Comparison of ENCODE assay signal across 15 cellular contexts in genomic region chr17:9054146-9054545, GRCh38. TPM values are rescaled to one million over a fixed set of nuclear protein-coding genes. Genes with fewer than 3 reads are reported as not detected.
A peak's percentile ranks its signal among the peaks of the same experiment; 100 is the strongest.
DNase-seq lines count a peak whose midpoint lies in the region; FAIRE-seq and TF ChIP-seq lines count a peak whose summit lies in the region.
"Had no signal": no experiment of that assay in that cellular context is flagged by ENCODE, and none has a peak within 500 bp of the region (broad histone marks: within the 10 kb centered on the region; RNA-seq: fewer than 3 reads in every experiment).

No MANE protein-coding gene starts in this region.

- no peak overlapping the region; the same call in 1 of the 2 replicates for H3K9ac ChIP-seq in HUES48 (ENCODE audit: low read depth, low read length)
- H3K9ac ChIP-seq in astrocyte (ENCODE audit: low read length): peak overlapping the region; percentile 13
- H3K9ac ChIP-seq in iPS-15b (ENCODE audit: low read depth, low read length): no peak overlapping the region
- no peak overlapping the region for H3K9ac ChIP-seq in trophoblast cell (ENCODE audit: low read length)
- H3K9ac ChIP-seq: BLaER1 had no signal

- H3K9me3 Mint-ChIP-seq in astrocyte (ENCODE audit: unreplicated experiment): no peaks in the 10 kb centered on the region
- H3K9me3 Mint-ChIP-seq: CD8-positive, alpha-beta memory T cell had no signal

- no peak for FAIRE-seq in astrocyte (lab: Jason Lieb, UNC)
- FAIRE-seq: H54 had no signal

- peak overlapping the region; percentile 75 for H3K4me2 ChIP-seq in astrocyte (ENCODE audit: low read length)
- no peak overlapping the region for H3K4me2 ChIP-seq in trophoblast cell (ENCODE audit: low read length)
- H3K4me2 ChIP-seq: BLaER1 had no signal

- no peak overlapping the region for H2BK5ac ChIP-seq in trophoblast cell (ENCODE audit: low read depth, low read length, poor library complexity)

- H3K79me2 ChIP-seq in astrocyte (ENCODE audit: insufficient read depth, low read length) (no peaks in the 10 kb centered on the region), trophoblast cell (ENCODE audit: control insufficient read depth, insufficient read depth, low read length, poor library complexity) (peaks cover 2% of the 10 kb centered on the region)

- H3K27ac ChIP-seq in HUES48 (ENCODE audit: low read depth, low read length): peak overlapping the region; percentile 71
- no peak overlapping the region for H3K27ac ChIP-seq in astrocyte (ENCODE audit: low read depth, low read length)
- no peak overlapping the region for H3K27ac ChIP-seq in trophoblast cell (ENCODE audit: low read depth, low read length)
- no peak overlapping the region for H3K27ac ChIP-seq in coronary artery
- H3K27ac ChIP-seq: BLaER1 had no signal

- H3K27ac Mint-ChIP-seq in astrocyte (ENCODE audit: unreplicated experiment): peak overlapping the region; percentile 0
- H3K27ac Mint-ChIP-seq: CD8-positive, alpha-beta memory T cell had no signal

- H2BK120ac ChIP-seq in trophoblast cell (ENCODE audit: insufficient read depth, low read length, poor library complexity): no peak overlapping the region

- H3K4me3 ChIP-seq in HUES48 (ENCODE audit: low read depth, low read length) (peak overlapping the region; percentile 48), astrocyte (ENCODE audit: insufficient read depth, low read depth, low read length) (no peak overlapping the region), iPS-15b (ENCODE audit: low read depth, low read length) (peak overlapping the region; percentile 45), trophoblast cell (ENCODE audit: low read depth, low read length) (no peak overlapping the region), coronary artery (no peak overlapping the region)
- H3K4me3 ChIP-seq: BLaER1 had no signal

- no peak overlapping the region for H4K12ac ChIP-seq in trophoblast cell (ENCODE audit: low read depth, low read length)

- peaks cover 3% of the 10 kb centered on the region for H3K36me3 Mint-ChIP-seq in astrocyte (ENCODE audit: low read depth, unreplicated experiment)
- H3K36me3 Mint-ChIP-seq: CD8-positive, alpha-beta memory T cell had no signal

- TF ChIP-seq CTCF in astrocyte (IDR thresholded peaks at IDR 0.05; ENCODE audit: insufficient read depth, low read depth, low read length) (no peak), coronary artery (IDR thresholded peaks at IDR 0.05) (no peak)

- H3K36me3 ChIP-seq in HUES48 (ENCODE audit: control insufficient read depth, insufficient read depth, low read length) (no peaks in the 10 kb centered on the region), astrocyte (ENCODE audit: insufficient read depth, low read length) (no peaks in the 10 kb centered on the region), iPS-15b (ENCODE audit: control insufficient read depth, insufficient read depth, low read length) (no peaks in the 10 kb centered on the region), trophoblast cell (ENCODE audit: control insufficient read depth in 1 of 2, insufficient read depth in 2 of 2, low read length in 2 of 2) (no peaks in the 10 kb centered on the region)
- H3K36me3 ChIP-seq: BLaER1 had no signal

- peak overlapping the region; percentile 35 for H2AFZ ChIP-seq in astrocyte (ENCODE audit: low read depth, low read length)
- H2AFZ ChIP-seq in trophoblast cell (ENCODE audit: insufficient read depth, low read length, poor library complexity): no peak overlapping the region

- H3K18ac ChIP-seq in trophoblast cell (ENCODE audit: low read length): no peak overlapping the region

- H3K27me3 ChIP-seq in HUES48 (ENCODE audit: control insufficient read depth, insufficient read depth, low read length): peaks cover 45% of the 10 kb centered on the region
- H3K27me3 ChIP-seq in astrocyte (ENCODE audit: insufficient read depth, low read length): peaks cover 2% of the 10 kb centered on the region
- peaks cover 37% of the 10 kb centered on the region for H3K27me3 ChIP-seq in iPS-15b (ENCODE audit: control insufficient read depth, insufficient read depth, low read length)
- H3K27me3 ChIP-seq in trophoblast cell (ENCODE audit: insufficient read depth, low read length): no peaks in the 10 kb centered on the region
- H3K27me3 ChIP-seq: BLaER1 had no signal

- H3K4me1 Mint-ChIP-seq in astrocyte (ENCODE audit: low read depth, unreplicated experiment): peaks cover 10% of the 10 kb centered on the region
- H3K4me1 Mint-ChIP-seq: CD8-positive, alpha-beta memory T cell had no signal

- H3K9me3 ChIP-seq in HUES48 (ENCODE audit: control insufficient read depth, insufficient read depth, low read length): no peaks in the 10 kb centered on the region
- peaks cover 5% of the 10 kb centered on the region for H3K9me3 ChIP-seq in astrocyte (ENCODE audit: insufficient read depth, low read depth, low read length)
- no peaks in the 10 kb centered on the region for H3K9me3 ChIP-seq in iPS-15b (ENCODE audit: control insufficient read depth, insufficient read depth, low read length)
- H3K9me3 ChIP-seq in trophoblast cell (ENCODE audit: insufficient read depth, low read depth, low read length): no peaks in the 10 kb centered on the region

- peaks cover 12% of the 10 kb centered on the region for H3K79me1 ChIP-seq in trophoblast cell (ENCODE audit: low read length)

- WGBS in trophoblast cell (ENCODE audit: extremely low coverage, insufficient coverage, insufficient read length): no CpG with 5 or more reads among the region's 11 CpGs

- H3K4me3 Mint-ChIP-seq in astrocyte (ENCODE audit: unreplicated experiment): peak overlapping the region; percentile 0
- H3K4me3 Mint-ChIP-seq: CD8-positive, alpha-beta memory T cell had no signal

- DNase-seq in astrocyte (ENCODE audit: low read depth) (no peak), trophoblast cell (peak; percentile 75 to 92), coronary artery (ENCODE audit: low spot score) (no peak), cerebellar cortex (ENCODE audit: low spot score) (no peak), NCI-H146 (lab: John Stamatoyannopoulos, UW) (no peak)
- DNase-seq: CD8-positive, alpha-beta memory T cell; MV-4-11; NCI-H1417 treated with DMSO at 0.1 percent for 48 hours; NCI-H2081; NCI-H510A treated with DMSO at 0.1 percent for 48 hours had no signal

- H2BK12ac ChIP-seq in trophoblast cell (ENCODE audit: low read length): no peak overlapping the region

- no peak overlapping the region for H2AK5ac ChIP-seq in trophoblast cell (ENCODE audit: low read length)

- H3K23ac ChIP-seq in trophoblast cell (ENCODE audit: low read length): no peak overlapping the region

- no peaks in the 10 kb centered on the region for H4K20me1 ChIP-seq in astrocyte (ENCODE audit: insufficient read depth, low read length)
- H4K20me1 ChIP-seq: BLaER1 had no signal

- no peak overlapping the region for H4K8ac ChIP-seq in trophoblast cell (ENCODE audit: low read depth, low read length)

- H3K14ac ChIP-seq in trophoblast cell (ENCODE audit: low read length): no peak overlapping the region

- no peak overlapping the region for H3K4ac ChIP-seq in trophoblast cell (ENCODE audit: low read depth, low read length)

- H3K27me3 Mint-ChIP-seq in astrocyte (ENCODE audit: low read depth, unreplicated experiment): peaks cover 23% of the 10 kb centered on the region

- H4K91ac ChIP-seq in trophoblast cell (ENCODE audit: low read depth, low read length): no peak overlapping the region

- H3K4me1 ChIP-seq in HUES48 (ENCODE audit: control insufficient read depth, insufficient read depth, low read length) (peaks cover 39% of the 10 kb centered on the region), astrocyte (ENCODE audit: insufficient read depth, low read length) (peaks cover 7% of the 10 kb centered on the region), iPS-15b (ENCODE audit: control insufficient read depth, insufficient read depth, low read length) (peaks cover 37% of the 10 kb centered on the region), trophoblast cell (ENCODE audit: control insufficient read depth in 1 of 2, insufficient read depth in 2 of 2, low read length in 2 of 2) (peaks cover 12 to 14% of the 10 kb centered on the region in 2 experiments)
- H3K4me1 ChIP-seq: BLaER1 had no signal

RNA-seq across cellular contexts. Expression of gene NTN1, which starts 32.8 kb away (rescaled TPM):
- total RNA-seq in astrocyte: 8.6 and 9.8 TPM in 2 replicates
- polyA plus RNA-seq in trophoblast cell (2013): 0.92 and 1.1 TPM in 2 replicates
- total RNA-seq: OCI-LY7 had no signal
- polyA plus RNA-seq: CD8-positive, alpha-beta memory T cell had no signal

Comparison
In these comparisons a context has a peak if more than half of its experiments do, and no peak if none do; other contexts are left out.
1. H3K4me3 ChIP-seq: peak in HUES48 (single experiment) and iPS-15b (single experiment); none in astrocyte (single experiment), trophoblast cell (single experiment) and coronary artery (single experiment).
2. DNase-seq: peak in trophoblast cell (2 of 2); none in astrocyte (single experiment), coronary artery (single experiment), cerebellar cortex (single experiment) and NCI-H146 (single experiment).